Comparison of ENCODE assay signal across 15 cellular contexts in the genomic region with DNA sequence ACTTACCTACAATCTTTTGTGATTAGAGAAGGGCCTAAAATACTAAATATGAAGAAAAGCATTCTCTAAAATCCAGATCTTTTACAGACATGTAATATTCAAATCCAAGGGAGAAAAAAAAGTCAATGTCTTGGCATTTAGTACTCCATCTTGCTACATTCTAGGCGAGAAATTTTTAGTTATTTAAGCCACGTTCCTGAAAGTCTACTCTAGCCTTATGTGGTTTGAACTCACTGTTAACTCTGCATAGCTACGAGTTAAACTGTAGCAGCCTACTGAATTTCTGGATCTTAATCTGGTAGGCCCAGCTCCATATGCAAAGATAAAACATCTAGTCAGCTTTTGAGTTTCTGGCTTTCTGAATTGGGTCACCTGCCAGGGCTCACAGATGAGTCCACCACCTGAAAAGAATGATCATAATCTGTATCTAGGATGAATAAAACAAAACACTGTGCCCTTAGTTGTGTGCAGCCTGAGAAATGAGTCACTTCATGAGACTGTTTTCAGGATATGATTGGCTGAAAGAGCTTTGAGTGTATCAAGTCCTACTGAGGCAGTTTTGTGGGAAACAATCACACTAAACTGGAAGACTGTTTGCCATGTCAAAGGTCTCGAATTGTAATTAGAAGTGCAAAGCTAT. TPM values are rescaled to one million over a fixed set of nuclear protein-coding genes. Genes with fewer than 3 reads are reported as not detected.
DNase-seq lines count a peak whose midpoint lies in the region; ATAC-seq lines count a peak whose summit lies in the region.
"Had no signal": no experiment of that assay in that cellular context is flagged by ENCODE, and none has a peak within 500 bp of the region (broad histone marks: within the 10 kb centered on the region; RNA-seq: fewer than 3 reads in every experiment).

No MANE protein-coding gene starts in this region.

- H4K20me1 ChIP-seq in Karpas-422 (ENCODE audit: insufficient read depth, low read depth, low read length), result no peaks in the 10 kb centered on the region

- H3K4me3 ChIP-seq in Karpas-422 (ENCODE audit: low read length), result no peak overlapping the region
- H3K4me3 ChIP-seq: testis had no signal

- H3K4me2 ChIP-seq in Karpas-422 (ENCODE audit: low read depth, low read length, poor library complexity, severe bottlenecking), result no peak overlapping the region

- H3K36me3 ChIP-seq in Karpas-422 (ENCODE audit: insufficient read depth, low read length), result no peaks in the 10 kb centered on the region

- H3K4me1 ChIP-seq in Karpas-422 (ENCODE audit: low read length), result peaks cover 34% of the 10 kb centered on the region

- no peaks in the 10 kb centered on the region for H3K9me3 Mint-ChIP-seq in activated CD4-positive, alpha-beta T cell treated with anti-CD3 and anti-CD28 coated beads, Interleukin-2, amount 10 ng/mL, durations not matched to agents 24 days and 14 days
- no peaks in the 10 kb centered on the region for H3K9me3 Mint-ChIP-seq in activated T-cell treated with anti-CD3 and anti-CD28 coated beads, Interleukin-2, amount 50 U/mL, for 72 hours

- peak overlapping the region; percentile 94 for H2AFZ ChIP-seq in Karpas-422 (ENCODE audit: low read length)

- H3K9ac ChIP-seq in Karpas-422 (ENCODE audit: low read length), result no peak overlapping the region

- no peak for DNase-seq in activated CD4-positive, alpha-beta T cell treated with anti-CD3 and anti-CD28 coated beads, Interleukin-2, amount 10 ng/mL, durations not matched to agents 24 days and 14 days
- DNase-seq in activated CD4-positive, alpha-beta T cell treated with anti-CD3 and anti-CD28 coated beads, Interleukin-2, amount 50 U/mL, for 1 hour, result no peak
- DNase-seq in Karpas-422 (no peak), kidney tubule cell (ENCODE audit: low spot score) (peak; percentile 70), NCI-H774 (lab: John Stamatoyannopoulos, UW) (no peak), amygdala (lab: John Stamatoyannopoulos, UW) (no peak)
- peak; percentile 43 to 61 for DNase-seq in activated T-cell treated with anti-CD3 and anti-CD28 coated beads, Interleukin-2, amount 50 U/mL, for 72 hours
- DNase-seq: COR-L47, left ventricle myocardium superior, NCI-H1436, NCI-H510A, small intestine, testis had no signal

- peak; percentile 52 to 55 for ATAC-seq in activated T-cell treated with anti-CD3 and anti-CD28 coated beads, Interleukin-2, amount 50 U/mL, for 72 hours (replicated peaks in 1 of 2)
- no peak for ATAC-seq in GM18909 (IDR thresholded peaks at IDR 0.05; ENCODE audit: poor library complexity, unreplicated experiment)
- ATAC-seq: left ventricle myocardium superior, Panc1 had no signal

- intact Hi-C loops in activated CD4-positive, alpha-beta T cell treated with anti-CD3 and anti-CD28 coated beads, Interleukin-2, amount 10 ng/mL, durations not matched to agents 24 days and 14 days (cut with micrococcal nuclease), result loop anchor here (10.0 kb wide), 1 partner anchor 201 kb away; no protein-coding TSS in a partner anchor

- no peaks in the 10 kb centered on the region for H3K27me3 ChIP-seq in Karpas-422 (ENCODE audit: low read length)
- H3K27me3 ChIP-seq: testis had no signal

- H3K4me3 Mint-ChIP-seq in activated CD4-positive, alpha-beta T cell treated with anti-CD3 and anti-CD28 coated beads, Interleukin-2, amount 10 ng/mL, durations not matched to agents 24 days and 14 days, result no peak overlapping the region
- peak overlapping the region; percentile 48 to 69 for H3K4me3 Mint-ChIP-seq in activated T-cell treated with anti-CD3 and anti-CD28 coated beads, Interleukin-2, amount 50 U/mL, for 72 hours

- H3K27ac ChIP-seq in Karpas-422 (ENCODE audit: low read length), result peak overlapping the region; percentile 22; the same call in 1 of the 2 replicates
- H3K27ac ChIP-seq: testis had no signal

- H3K27me3 Mint-ChIP-seq in activated CD4-positive, alpha-beta T cell treated with anti-CD3 and anti-CD28 coated beads, Interleukin-2, amount 10 ng/mL, durations not matched to agents 24 days and 14 days, result no peaks in the 10 kb centered on the region
- H3K27me3 Mint-ChIP-seq in activated T-cell treated with anti-CD3 and anti-CD28 coated beads, Interleukin-2, amount 50 U/mL, for 72 hours (ENCODE audit: low read depth), result no peaks in the 10 kb centered on the region

- peak overlapping the region; percentile 52 for H3K27ac Mint-ChIP-seq in activated CD4-positive, alpha-beta T cell treated with anti-CD3 and anti-CD28 coated beads, Interleukin-2, amount 10 ng/mL, durations not matched to agents 24 days and 14 days
- peak overlapping the region; percentile 85 for H3K27ac Mint-ChIP-seq in activated T-cell treated with anti-CD3 and anti-CD28 coated beads, Interleukin-2, amount 50 U/mL, for 72 hours

- peaks cover 47% of the 10 kb centered on the region for H3K4me1 Mint-ChIP-seq in activated CD4-positive, alpha-beta T cell treated with anti-CD3 and anti-CD28 coated beads, Interleukin-2, amount 10 ng/mL, durations not matched to agents 24 days and 14 days
- H3K4me1 Mint-ChIP-seq in activated T-cell treated with anti-CD3 and anti-CD28 coated beads, Interleukin-2, amount 50 U/mL, for 72 hours (ENCODE audit: low read depth), result peaks cover 58% of the 10 kb centered on the region

- H3K36me3 Mint-ChIP-seq in activated CD4-positive, alpha-beta T cell treated with anti-CD3 and anti-CD28 coated beads, Interleukin-2, amount 10 ng/mL, durations not matched to agents 24 days and 14 days (ENCODE audit: low read depth), result peaks cover 1% of the 10 kb centered on the region
- no peaks in the 10 kb centered on the region for H3K36me3 Mint-ChIP-seq in activated T-cell treated with anti-CD3 and anti-CD28 coated beads, Interleukin-2, amount 50 U/mL, for 72 hours (ENCODE audit: insufficient read depth in 2 of 2)

- peaks cover 21% of the 10 kb centered on the region for H3K79me2 ChIP-seq in Karpas-422 (ENCODE audit: low read length)

- no peaks in the 10 kb centered on the region for H3K9me3 ChIP-seq in Karpas-422 (ENCODE audit: low read length)
- H3K9me3 ChIP-seq: testis had no signal

- no peaks in the 10 kb centered on the region for H3K9me2 ChIP-seq in Karpas-422 (replicated peaks; ENCODE audit: insufficient read depth, low read length)

RNA-seq across cellular contexts. Expression of a gene that starts 3.2 kb away (rescaled TPM):
- total RNA-seq in activated CD4-positive, alpha-beta T cell treated with anti-CD3 and anti-CD28 coated beads, Interleukin-2, amount 10 ng/mL, durations not matched to agents 24 days and 14 days, result 8.6 and 11.1 TPM in 2 replicates
- 7.0 and 9.4 TPM in 2 replicates for total RNA-seq in Karpas-422 (2014; rRNA removed; shearing (Covaris generic); ENCODE audit: low replicate concordance)
- total RNA-seq in activated T-cell treated with anti-CD3 and anti-CD28 coated beads, Interleukin-2, amount 50 U/mL, for 72 hours, result 10 to 100 TPM; 15.1 to 15.7 TPM

RNA-seq across cellular contexts. Expression of a gene that starts 4.8 kb away (rescaled TPM):
- 26.6 and 28.1 TPM in 2 replicates for total RNA-seq in activated CD4-positive, alpha-beta T cell treated with anti-CD3 and anti-CD28 coated beads, Interleukin-2, amount 10 ng/mL, durations not matched to agents 24 days and 14 days
- 35.8 and 38.5 TPM in 2 replicates for total RNA-seq in Karpas-422 (2014; rRNA removed; shearing (Covaris generic); ENCODE audit: low replicate concordance)
- 10 to 100 TPM; 28.7 to 31.1 TPM for total RNA-seq in activated T-cell treated with anti-CD3 and anti-CD28 coated beads, Interleukin-2, amount 50 U/mL, for 72 hours

Comparison
In these comparisons a context has a peak if more than half of its experiments do, and no peak if none do; other contexts are left out.
1. DNase-seq: peak in activated T-cell treated with anti-CD3 and anti-CD28 coated beads, Interleukin-2, amount 50 U/mL, for 72 hours (2 of 2) and kidney tubule cell (single experiment); none in activated CD4-positive, alpha-beta T cell treated with anti-CD3 and anti-CD28 coated beads, Interleukin-2, amount 10 ng/mL, durations not matched to agents 24 days and 14 days (single experiment), activated CD4-positive, alpha-beta T cell treated with anti-CD3 and anti-CD28 coated beads, Interleukin-2, amount 50 U/mL, for 1 hour (single experiment), Karpas-422 (single experiment), NCI-H774 (single experiment) and amygdala (0 of 56).